In genomic region chr7:16754869-16755317, GRCh38 we compare ENCODE assay signal across 8 cellular contexts. TPM values are rescaled to one million over a fixed set of nuclear protein-coding genes. Genes with fewer than 3 reads are reported as not detected.
DNase-seq lines count a peak whose midpoint lies in the region; ATAC-seq and TF ChIP-seq lines count a peak whose summit lies in the region.

No MANE protein-coding gene starts in this region.

- no peak for DNase-seq in LNCaP clone FGC (ENCODE audit: low read depth)
- no peak for DNase-seq in COR-L47 (lab: John Stamatoyannopoulos, UW)
- DNase-seq in NK-92 (lab: John Stamatoyannopoulos, UW; ENCODE audit: unreplicated experiment) = no peak
- DNase-seq in NK-92 treated with Interleukin-12 subunit alpha and Interleukin-12 subunit beta, amount 100 ng/mL, for 24 hours (lab: John Stamatoyannopoulos, UW) = no peak

- H3K27me3 Mint-ChIP-seq in brain = peaks cover 28% of the 10 kb centered on the region

- peaks cover 0 to 3% (median 0%) of the 10 kb centered on the region in 5 experiments for H3K9me3 Mint-ChIP-seq in brain

- peaks cover 0 to 11% (median 0%) of the 10 kb centered on the region in 11 experiments; a peak in 2 of 22 replicates for H3K27me3 ChIP-seq in BLaER1 treated with 17β-estradiol and CSF1 and Interleukin-3, amounts not matched to agents 10 nM and 100 nM
- no peaks in the 10 kb centered on the region for H3K27me3 ChIP-seq in mucosa of rectum (ENCODE audit: control insufficient read depth in 2 of 2, insufficient read depth in 2 of 2, low read length in 2 of 2)

- peaks cover 0 to 14% (median 0%) of the 10 kb centered on the region in 11 experiments; a peak in 4 of 22 replicates for H4K20me1 ChIP-seq in BLaER1 treated with 17β-estradiol and CSF1 and Interleukin-3, amounts not matched to agents 10 nM and 100 nM

- H3K27ac ChIP-seq in BLaER1 treated with 17β-estradiol and CSF1 and Interleukin-3, amounts not matched to agents 10 nM and 100 nM = peak overlapping the region in 8 of 11 experiments; percentile 54 to 78 (median 72); a peak in 15 of 22 replicates
- H3K27ac ChIP-seq in mucosa of rectum (ENCODE audit: low read depth in 2 of 2, low read length in 2 of 2) = peak overlapping the region; percentile 76 to 86

- peaks cover 11% of the 10 kb centered on the region for H3K36me3 Mint-ChIP-seq in brain

- ATAC-seq in GM18870 (IDR thresholded peaks at IDR 0.05; ENCODE audit: unreplicated experiment) = no peak

- H3K9ac ChIP-seq in BLaER1 treated with 17β-estradiol and CSF1 and Interleukin-3, amounts not matched to agents 10 nM and 100 nM = peak overlapping the region in 9 of 11 experiments; percentile 74 to 84 (median 80); a peak in 17 of 22 replicates
- H3K9ac ChIP-seq in mucosa of rectum (ENCODE audit: low read depth in 1 of 2, low read length in 2 of 2) = peak overlapping the region; percentile 54 to 89

- H3K36me3 ChIP-seq in BLaER1 treated with 17β-estradiol and CSF1 and Interleukin-3, amounts not matched to agents 10 nM and 100 nM = peaks cover 0 to 3% (median 0%) of the 10 kb centered on the region in 11 experiments; a peak in 2 of 22 replicates
- no peaks in the 10 kb centered on the region for H3K36me3 ChIP-seq in mucosa of rectum (ENCODE audit: control insufficient read depth in 2 of 2, insufficient read depth in 2 of 2, low read length in 2 of 2)

- H3K4me3 ChIP-seq in BLaER1 treated with 17β-estradiol and CSF1 and Interleukin-3, amounts not matched to agents 10 nM and 100 nM = peak overlapping the region; percentile 68 to 92 (median 85); a peak in 19 of 20 replicates
- H3K4me3 ChIP-seq in LNCaP clone FGC (ENCODE audit: low read depth, low read length) = peak overlapping the region; percentile 76
- peak overlapping the region; percentile 91 to 92 for H3K4me3 ChIP-seq in mucosa of rectum (ENCODE audit: low read length in 2 of 2)

- peaks cover 13 to 59% (median 52%) of the 10 kb centered on the region in 10 experiments for H3K4me1 ChIP-seq in BLaER1 treated with 17β-estradiol and CSF1 and Interleukin-3, amounts not matched to agents 10 nM and 100 nM
- peaks cover 2 to 9% of the 10 kb centered on the region in 2 donors for H3K4me1 ChIP-seq in mucosa of rectum (ENCODE audit: control insufficient read depth in 2 of 2, insufficient read depth in 2 of 2, low read length in 2 of 2)

- H3K27ac Mint-ChIP-seq in brain = peak overlapping the region in 4 of 5 experiments; percentile 91 to 96 (median 95)

- H3K4me2 ChIP-seq in BLaER1 treated with 17β-estradiol and CSF1 and Interleukin-3, amounts not matched to agents 10 nM and 100 nM = peak overlapping the region; percentile 77 to 99 (median 92)

- peak overlapping the region; percentile 90 to 96 (median 93) for H3K4me3 Mint-ChIP-seq in brain

- TF ChIP-seq CTCF in LNCaP clone FGC (IDR thresholded peaks at IDR 0.05; ENCODE audit: control insufficient read depth, extremely low read depth, insufficient read depth) (no peak), brain (conservative IDR thresholded peaks at IDR 0.05) (no peak)

- peaks cover 0 to 11% (median 4%) of the 10 kb centered on the region in 11 experiments; a peak in 12 of 22 replicates for H3K9me3 ChIP-seq in BLaER1 treated with 17β-estradiol and CSF1 and Interleukin-3, amounts not matched to agents 10 nM and 100 nM (replicated peaks in 1 of 11)
- no peaks in the 10 kb centered on the region for H3K9me3 ChIP-seq in mucosa of rectum (ENCODE audit: control insufficient read depth in 2 of 2, low read length in 2 of 2)

- H3K4me1 Mint-ChIP-seq in brain = peaks cover 46% of the 10 kb centered on the region

RNA-seq across cellular contexts. Expression of gene TSPAN13, which starts 1.3 kb away (rescaled TPM):
- polyA plus RNA-seq in brain (ENCODE audit: insufficient read depth, low read depth, low replicate concordance) = 49.7 TPM

RNA-seq across cellular contexts. Expression of gene AGR2, which starts 49.9 kb away (rescaled TPM):
- polyA plus RNA-seq in brain (ENCODE audit: insufficient read depth, low read depth, low replicate concordance) = 2.0 TPM
